Comparison of ENCODE assay signal across 1 cellular context in the genomic region with DNA sequence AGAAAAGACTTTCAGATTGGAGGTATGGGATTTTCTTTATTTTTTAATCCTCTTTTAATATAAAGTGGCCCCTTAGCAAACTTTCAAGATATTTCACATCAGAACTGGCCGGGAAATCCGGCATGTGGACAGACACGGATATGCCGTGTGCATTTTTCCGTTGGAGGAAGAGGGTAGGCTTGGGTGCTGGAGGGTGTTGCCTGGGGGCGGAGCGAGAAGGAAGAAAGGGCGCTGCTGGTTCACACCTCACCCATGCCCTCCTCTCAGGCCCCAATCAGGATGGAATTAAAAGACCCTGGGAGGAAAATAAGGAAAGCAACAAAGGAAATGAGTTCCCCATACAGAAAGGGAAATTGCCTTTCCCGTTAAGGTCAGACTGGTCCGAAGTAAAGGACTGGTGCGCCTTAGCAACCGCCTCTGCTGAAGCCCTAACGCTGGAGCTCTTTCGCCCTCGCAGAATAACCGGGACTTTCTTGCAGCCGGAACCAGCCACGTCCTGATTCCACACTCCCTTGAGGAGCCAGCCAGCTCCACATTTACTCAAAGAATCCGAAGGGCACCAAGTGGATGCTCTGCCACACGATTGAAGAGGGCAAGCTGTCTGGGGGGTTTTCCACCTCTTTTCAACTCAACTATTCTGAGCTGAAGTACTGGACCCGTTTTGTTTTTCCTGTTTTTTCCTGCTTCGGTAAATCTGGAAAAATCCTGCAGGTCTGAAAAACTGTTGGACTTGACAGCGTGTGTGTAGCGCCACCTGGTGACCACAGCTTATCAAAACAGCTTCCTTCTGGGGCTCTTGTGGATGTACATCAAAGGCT.
TF ChIP-seq lines count a peak whose summit lies in the region.

No MANE protein-coding gene starts in this region.

TF ChIP-seq in HEK293, 187 proteins besides CTCF, POLR2A, EP300 and RAD21 (continued from another document and continues in another):
- TF ChIP-seq, protein P1, sequence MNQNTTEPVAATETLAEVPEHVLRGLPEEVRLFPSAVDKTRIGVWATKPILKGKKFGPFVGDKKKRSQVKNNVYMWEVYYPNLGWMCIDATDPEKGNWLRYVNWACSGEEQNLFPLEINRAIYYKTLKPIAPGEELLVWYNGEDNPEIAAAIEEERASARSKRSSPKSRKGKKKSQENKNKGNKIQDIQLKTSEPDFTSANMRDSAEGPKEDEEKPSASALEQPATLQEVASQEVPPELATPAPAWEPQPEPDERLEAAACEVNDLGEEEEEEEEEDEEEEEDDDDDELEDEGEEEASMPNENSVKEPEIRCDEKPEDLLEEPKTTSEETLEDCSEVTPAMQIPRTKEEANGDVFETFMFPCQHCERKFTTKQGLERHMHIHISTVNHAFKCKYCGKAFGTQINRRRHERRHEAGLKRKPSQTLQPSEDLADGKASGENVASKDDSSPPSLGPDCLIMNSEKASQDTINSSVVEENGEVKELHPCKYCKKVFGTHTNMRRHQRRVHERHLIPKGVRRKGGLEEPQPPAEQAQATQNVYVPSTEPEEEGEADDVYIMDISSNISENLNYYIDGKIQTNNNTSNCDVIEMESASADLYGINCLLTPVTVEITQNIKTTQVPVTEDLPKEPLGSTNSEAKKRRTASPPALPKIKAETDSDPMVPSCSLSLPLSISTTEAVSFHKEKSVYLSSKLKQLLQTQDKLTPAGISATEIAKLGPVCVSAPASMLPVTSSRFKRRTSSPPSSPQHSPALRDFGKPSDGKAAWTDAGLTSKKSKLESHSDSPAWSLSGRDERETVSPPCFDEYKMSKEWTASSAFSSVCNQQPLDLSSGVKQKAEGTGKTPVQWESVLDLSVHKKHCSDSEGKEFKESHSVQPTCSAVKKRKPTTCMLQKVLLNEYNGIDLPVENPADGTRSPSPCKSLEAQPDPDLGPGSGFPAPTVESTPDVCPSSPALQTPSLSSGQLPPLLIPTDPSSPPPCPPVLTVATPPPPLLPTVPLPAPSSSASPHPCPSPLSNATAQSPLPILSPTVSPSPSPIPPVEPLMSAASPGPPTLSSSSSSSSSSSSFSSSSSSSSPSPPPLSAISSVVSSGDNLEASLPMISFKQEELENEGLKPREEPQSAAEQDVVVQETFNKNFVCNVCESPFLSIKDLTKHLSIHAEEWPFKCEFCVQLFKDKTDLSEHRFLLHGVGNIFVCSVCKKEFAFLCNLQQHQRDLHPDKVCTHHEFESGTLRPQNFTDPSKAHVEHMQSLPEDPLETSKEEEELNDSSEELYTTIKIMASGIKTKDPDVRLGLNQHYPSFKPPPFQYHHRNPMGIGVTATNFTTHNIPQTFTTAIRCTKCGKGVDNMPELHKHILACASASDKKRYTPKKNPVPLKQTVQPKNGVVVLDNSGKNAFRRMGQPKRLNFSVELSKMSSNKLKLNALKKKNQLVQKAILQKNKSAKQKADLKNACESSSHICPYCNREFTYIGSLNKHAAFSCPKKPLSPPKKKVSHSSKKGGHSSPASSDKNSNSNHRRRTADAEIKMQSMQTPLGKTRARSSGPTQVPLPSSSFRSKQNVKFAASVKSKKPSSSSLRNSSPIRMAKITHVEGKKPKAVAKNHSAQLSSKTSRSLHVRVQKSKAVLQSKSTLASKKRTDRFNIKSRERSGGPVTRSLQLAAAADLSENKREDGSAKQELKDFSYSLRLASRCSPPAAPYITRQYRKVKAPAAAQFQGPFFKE (tag by site-specific recombination; IDR thresholded peaks at IDR 0.05; ENCODE audit: borderline replicate concordance), result no peak
- TF ChIP-seq YY2 (tag by site-specific recombination; IDR thresholded peaks at IDR 0.05) (no peak), ZNF280D (tag by site-specific recombination; IDR thresholded peaks at IDR 0.05) (no peak), ZFHX2 (tag by site-specific recombination; conservative IDR thresholded peaks at IDR 0.05) (no peak), ZSCAN30 (tag by site-specific recombination; IDR thresholded peaks at IDR 0.05) (0 out of 2 replicates have a peak, but pooled peaks have one; percentile 24), ZNF362 (tag by site-specific recombination; IDR thresholded peaks at IDR 0.05) (peak; percentile 73; the same call in 1 of the 2 replicates), ZNF600 (tag by site-specific recombination; IDR thresholded peaks at IDR 0.05) (peak; percentile 74; the same call in 1 of the 2 replicates), IKZF3 (tag by site-specific recombination; IDR thresholded peaks at IDR 0.05) (peak; percentile 85), ZNF660 (tag by site-specific recombination; IDR thresholded peaks at IDR 0.05) (peak; percentile 54; the same call in 1 of the 2 replicates), ZNF112 (tag by site-specific recombination; IDR thresholded peaks at IDR 0.05) (no peak), ZFP37 (tag by site-specific recombination; IDR thresholded peaks at IDR 0.05) (peak; percentile 71), ZNF561 (tag by site-specific recombination; IDR thresholded peaks at IDR 0.05; ENCODE audit: borderline replicate concordance) (no peak), ZNF239 (tag by site-specific recombination; IDR thresholded peaks at IDR 0.05) (no peak), GLI2 (tag by site-specific recombination; IDR thresholded peaks at IDR 0.05; ENCODE audit: borderline replicate concordance, low read depth) (no peak), ZNF211 (tag by site-specific recombination; IDR thresholded peaks at IDR 0.05; ENCODE audit: low read depth) (no peak), ZNF530 (tag by site-specific recombination; IDR thresholded peaks at IDR 0.05; ENCODE audit: low read depth) (no peak), ZNF311 (tag by site-specific recombination; IDR thresholded peaks at IDR 0.05; ENCODE audit: borderline replicate concordance) (no peak), MZF1 (tag by site-specific recombination; IDR thresholded peaks at IDR 0.05; ENCODE audit: borderline replicate concordance) (no peak), BCL6B (tag by site-specific recombination; IDR thresholded peaks at IDR 0.05) (no peak), SP7 (tag by site-specific recombination; IDR thresholded peaks at IDR 0.05) (no peak), ZBTB7A (tag by site-specific recombination; IDR thresholded peaks at IDR 0.05; ENCODE audit: low read depth) (no peak), ZNF140 (tag by site-specific recombination; IDR thresholded peaks at IDR 0.05) (no peak), ZNF157 (tag by site-specific recombination; IDR thresholded peaks at IDR 0.05) (no peak), ZNF248 (tag by site-specific recombination; IDR thresholded peaks at IDR 0.05) (no peak), ZNF148 (tag by site-specific recombination; IDR thresholded peaks at IDR 0.05; ENCODE audit: borderline replicate concordance) (no peak), ZNF544 (tag by site-specific recombination; IDR thresholded peaks at IDR 0.05) (no peak), EGR2 (tag by site-specific recombination; IDR thresholded peaks at IDR 0.05; ENCODE audit: low read depth) (no peak), ZNF560 (tag by site-specific recombination; IDR thresholded peaks at IDR 0.05; ENCODE audit: borderline replicate concordance) (no peak), GFI1B (tag by site-specific recombination; IDR thresholded peaks at IDR 0.05) (peak; percentile 9; the same call in 1 of the 2 replicates), ZNF558 (tag by site-specific recombination; IDR thresholded peaks at IDR 0.05) (no peak)
- TF ChIP-seq, protein P2, sequence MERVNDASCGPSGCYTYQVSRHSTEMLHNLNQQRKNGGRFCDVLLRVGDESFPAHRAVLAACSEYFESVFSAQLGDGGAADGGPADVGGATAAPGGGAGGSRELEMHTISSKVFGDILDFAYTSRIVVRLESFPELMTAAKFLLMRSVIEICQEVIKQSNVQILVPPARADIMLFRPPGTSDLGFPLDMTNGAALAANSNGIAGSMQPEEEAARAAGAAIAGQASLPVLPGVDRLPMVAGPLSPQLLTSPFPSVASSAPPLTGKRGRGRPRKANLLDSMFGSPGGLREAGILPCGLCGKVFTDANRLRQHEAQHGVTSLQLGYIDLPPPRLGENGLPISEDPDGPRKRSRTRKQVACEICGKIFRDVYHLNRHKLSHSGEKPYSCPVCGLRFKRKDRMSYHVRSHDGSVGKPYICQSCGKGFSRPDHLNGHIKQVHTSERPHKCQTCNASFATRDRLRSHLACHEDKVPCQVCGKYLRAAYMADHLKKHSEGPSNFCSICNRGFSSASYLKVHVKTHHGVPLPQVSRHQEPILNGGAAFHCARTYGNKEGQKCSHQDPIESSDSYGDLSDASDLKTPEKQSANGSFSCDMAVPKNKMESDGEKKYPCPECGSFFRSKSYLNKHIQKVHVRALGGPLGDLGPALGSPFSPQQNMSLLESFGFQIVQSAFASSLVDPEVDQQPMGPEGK (tag by site-specific recombination; IDR thresholded peaks at IDR 0.05), result no peak
- TF ChIP-seq, protein P3, sequence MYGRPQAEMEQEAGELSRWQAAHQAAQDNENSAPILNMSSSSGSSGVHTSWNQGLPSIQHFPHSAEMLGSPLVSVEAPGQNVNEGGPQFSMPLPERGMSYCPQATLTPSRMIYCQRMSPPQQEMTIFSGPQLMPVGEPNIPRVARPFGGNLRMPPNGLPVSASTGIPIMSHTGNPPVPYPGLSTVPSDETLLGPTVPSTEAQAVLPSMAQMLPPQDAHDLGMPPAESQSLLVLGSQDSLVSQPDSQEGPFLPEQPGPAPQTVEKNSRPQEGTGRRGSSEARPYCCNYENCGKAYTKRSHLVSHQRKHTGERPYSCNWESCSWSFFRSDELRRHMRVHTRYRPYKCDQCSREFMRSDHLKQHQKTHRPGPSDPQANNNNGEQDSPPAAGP (tag by site-specific recombination; IDR thresholded peaks at IDR 0.05), result no peak
